Comparison of ENCODE assay signal across 8 cellular contexts in genomic region chr7:75171219-75171810, GRCh38.
DNase-seq lines count a peak whose midpoint lies in the region; ATAC-seq and TF ChIP-seq lines count a peak whose summit lies in the region.
"Not testable (repeated sequence)": the region's sequence is repeated elsewhere in the genome, so short reads cannot be mapped to it uniquely, and the experiment has no call there.

No MANE protein-coding gene starts in this region.

- not testable (repeated sequence) for H3K4me3 ChIP-seq in lower lobe of right lung

- not testable (repeated sequence) for DNase-seq in activated CD8-positive, alpha-beta T cell treated with anti-CD3 and anti-CD28 coated beads, Interleukin-2, amount 10 ng/mL, durations not matched to agents 7 days and 5 days; lower lobe of right lung

- POLR2A ChIA-PET in activated CD8-positive, alpha-beta T cell treated with anti-CD3 and anti-CD28 coated beads, Interleukin-2, amount 10 ng/mL, durations not matched to agents 7 days and 5 days (lab: Charles Lee), result not testable (repeated sequence)

- H3K36me3 Mint-ChIP-seq in activated CD8-positive, alpha-beta T cell treated with anti-CD3 and anti-CD28 coated beads, Interleukin-2, amount 10 ng/mL, durations not matched to agents 7 days and 5 days (ENCODE audit: low read depth), result not testable (repeated sequence)

- H3K4me1 Mint-ChIP-seq in activated CD8-positive, alpha-beta T cell treated with anti-CD3 and anti-CD28 coated beads, Interleukin-2, amount 10 ng/mL, durations not matched to agents 7 days and 5 days (ENCODE audit: low read depth), result not testable (repeated sequence)

- not testable (repeated sequence) for H3K27me3 Mint-ChIP-seq in activated CD8-positive, alpha-beta T cell treated with anti-CD3 and anti-CD28 coated beads, Interleukin-2, amount 10 ng/mL, durations not matched to agents 7 days and 5 days (ENCODE audit: low read depth)

- H3K36me3 ChIP-seq in lower lobe of right lung, result not testable (repeated sequence)

- H3K9me3 Mint-ChIP-seq in activated CD8-positive, alpha-beta T cell treated with anti-CD3 and anti-CD28 coated beads, Interleukin-2, amount 10 ng/mL, durations not matched to agents 7 days and 5 days (ENCODE audit: insufficient read depth), result not testable (repeated sequence)

- ATAC-seq in GM18498 (IDR thresholded peaks at IDR 0.05; ENCODE audit: unreplicated experiment) (peak; percentile 42), GM19035 (IDR thresholded peaks at IDR 0.05; ENCODE audit: unreplicated experiment) (peak; percentile 48), GM21390 (IDR thresholded peaks at IDR 0.05; ENCODE audit: unreplicated experiment) (peak; percentile 40), HG02588 (IDR thresholded peaks at IDR 0.05; ENCODE audit: unreplicated experiment) (peak; percentile 25), HG03025 (IDR thresholded peaks at IDR 0.05; ENCODE audit: low FRiP score, unreplicated experiment) (peak; percentile 37), HG03378 (IDR thresholded peaks at IDR 0.05; ENCODE audit: unreplicated experiment) (peak; percentile 41), lower lobe of right lung (peak; percentile 51 to 62)
- peak; percentile 32 for ATAC-seq in activated CD8-positive, alpha-beta T cell treated with anti-CD3 and anti-CD28 coated beads, Interleukin-2, amount 10 ng/mL, durations not matched to agents 7 days and 5 days

- intact Hi-C loops in lower lobe of right lung (cut with DNase I), result not testable (repeated sequence)

- not testable (repeated sequence) for H3K27ac Mint-ChIP-seq in activated CD8-positive, alpha-beta T cell treated with anti-CD3 and anti-CD28 coated beads, Interleukin-2, amount 10 ng/mL, durations not matched to agents 7 days and 5 days

- H3K27ac ChIP-seq in lower lobe of right lung, result not testable (repeated sequence)

- not testable (repeated sequence) for H3K27me3 ChIP-seq in lower lobe of right lung (ENCODE audit: low read depth)

- not testable (repeated sequence) for H3K4me1 ChIP-seq in lower lobe of right lung

- H3K4me3 Mint-ChIP-seq in activated CD8-positive, alpha-beta T cell treated with anti-CD3 and anti-CD28 coated beads, Interleukin-2, amount 10 ng/mL, durations not matched to agents 7 days and 5 days, result not testable (repeated sequence)

- H3K9me3 ChIP-seq in lower lobe of right lung, result not testable (repeated sequence)

- TF ChIP-seq CTCF in lower lobe of right lung (IDR thresholded peaks at IDR 0.05), result not testable (repeated sequence)

- CTCF ChIA-PET in activated CD8-positive, alpha-beta T cell treated with anti-CD3 and anti-CD28 coated beads, Interleukin-2, amount 10 ng/mL, durations not matched to agents 7 days and 5 days (lab: Charles Lee), result not testable (repeated sequence)
